1 cellular context compared by ENCODE assay signal in the genomic region with DNA sequence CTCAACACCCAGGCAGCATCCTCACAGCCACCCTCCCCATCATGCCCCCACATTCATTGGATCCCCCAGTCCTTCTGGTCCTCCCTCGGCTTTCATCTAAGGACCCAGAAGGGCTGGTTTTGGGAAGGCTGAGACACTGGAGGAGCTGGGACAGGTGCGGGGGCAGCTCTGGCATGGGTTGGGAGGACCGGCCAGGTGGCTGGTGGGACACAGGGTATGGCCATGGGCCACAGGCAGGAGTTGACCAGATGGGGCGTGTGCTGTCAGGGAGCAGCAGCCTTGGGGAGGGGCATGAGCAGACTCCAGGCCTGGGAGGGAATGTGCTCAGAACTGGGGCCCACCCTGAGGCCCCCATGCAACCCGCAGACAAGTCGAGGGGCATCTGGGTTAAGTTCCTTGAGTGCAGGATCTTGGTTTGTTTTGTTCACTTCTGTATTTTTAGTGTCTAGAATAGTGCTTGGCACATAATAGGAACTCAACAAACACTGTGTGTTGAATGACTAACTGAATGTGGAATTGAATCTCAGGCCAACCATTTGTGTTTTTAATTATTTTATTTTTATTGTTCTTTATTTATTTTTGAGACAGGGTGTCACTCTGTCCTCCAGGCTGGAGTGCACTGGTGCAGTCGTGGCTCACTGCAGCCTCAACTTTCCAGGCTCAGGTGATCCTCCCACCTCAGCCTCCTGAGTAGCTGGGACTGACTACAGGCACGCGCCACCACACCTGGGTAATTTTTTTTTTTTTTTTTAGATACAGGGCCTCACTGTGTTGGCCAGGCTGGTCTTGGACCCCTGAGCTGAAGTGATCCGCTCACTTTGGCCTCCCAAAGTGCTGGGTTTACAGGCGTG.
TF ChIP-seq lines count a peak whose summit lies in the region.

No MANE protein-coding gene starts in this region.

TF ChIP-seq in K562, 482 proteins besides CTCF, POLR2A, EP300 and RAD21:
- TF ChIP-seq POLR2G (IDR thresholded peaks at IDR 0.05; ENCODE audit: low read depth, low read length) = peak; percentile 77
- 0 out of 2 replicates have a peak, but pooled peaks have one; percentile 15 for TF ChIP-seq MYNN (IDR thresholded peaks at IDR 0.05)
- no peak for TF ChIP-seq MYNN (CRISPR knock-in tag; IDR thresholded peaks at IDR 0.05)
- TF ChIP-seq RBM25 (IDR thresholded peaks at IDR 0.05; ENCODE audit: low read depth, low read length, severe bottlenecking) = peak; percentile 37
- TF ChIP-seq, protein P1, sequence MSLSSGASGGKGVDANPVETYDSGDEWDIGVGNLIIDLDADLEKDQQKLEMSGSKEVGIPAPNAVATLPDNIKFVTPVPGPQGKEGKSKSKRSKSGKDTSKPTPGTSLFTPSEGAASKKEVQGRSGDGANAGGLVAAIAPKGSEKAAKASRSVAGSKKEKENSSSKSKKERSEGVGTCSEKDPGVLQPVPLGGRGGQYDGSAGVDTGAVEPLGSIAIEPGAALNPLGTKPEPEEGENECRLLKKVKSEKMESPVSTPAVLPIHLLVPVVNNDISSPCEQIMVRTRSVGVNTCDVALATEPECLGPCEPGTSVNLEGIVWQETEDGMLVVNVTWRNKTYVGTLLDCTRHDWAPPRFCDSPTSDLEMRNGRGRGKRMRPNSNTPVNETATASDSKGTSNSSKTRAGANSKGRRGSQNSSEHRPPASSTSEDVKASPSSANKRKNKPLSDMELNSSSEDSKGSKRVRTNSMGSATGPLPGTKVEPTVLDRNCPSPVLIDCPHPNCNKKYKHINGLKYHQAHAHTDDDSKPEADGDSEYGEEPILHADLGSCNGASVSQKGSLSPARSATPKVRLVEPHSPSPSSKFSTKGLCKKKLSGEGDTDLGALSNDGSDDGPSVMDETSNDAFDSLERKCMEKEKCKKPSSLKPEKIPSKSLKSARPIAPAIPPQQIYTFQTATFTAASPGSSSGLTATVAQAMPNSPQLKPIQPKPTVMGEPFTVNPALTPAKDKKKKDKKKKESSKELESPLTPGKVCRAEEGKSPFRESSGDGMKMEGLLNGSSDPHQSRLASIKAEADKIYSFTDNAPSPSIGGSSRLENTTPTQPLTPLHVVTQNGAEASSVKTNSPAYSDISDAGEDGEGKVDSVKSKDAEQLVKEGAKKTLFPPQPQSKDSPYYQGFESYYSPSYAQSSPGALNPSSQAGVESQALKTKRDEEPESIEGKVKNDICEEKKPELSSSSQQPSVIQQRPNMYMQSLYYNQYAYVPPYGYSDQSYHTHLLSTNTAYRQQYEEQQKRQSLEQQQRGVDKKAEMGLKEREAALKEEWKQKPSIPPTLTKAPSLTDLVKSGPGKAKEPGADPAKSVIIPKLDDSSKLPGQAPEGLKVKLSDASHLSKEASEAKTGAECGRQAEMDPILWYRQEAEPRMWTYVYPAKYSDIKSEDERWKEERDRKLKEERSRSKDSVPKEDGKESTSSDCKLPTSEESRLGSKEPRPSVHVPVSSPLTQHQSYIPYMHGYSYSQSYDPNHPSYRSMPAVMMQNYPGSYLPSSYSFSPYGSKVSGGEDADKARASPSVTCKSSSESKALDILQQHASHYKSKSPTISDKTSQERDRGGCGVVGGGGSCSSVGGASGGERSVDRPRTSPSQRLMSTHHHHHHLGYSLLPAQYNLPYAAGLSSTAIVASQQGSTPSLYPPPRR (CRISPR knock-in tag; IDR thresholded peaks at IDR 0.05; ENCODE audit: borderline replicate concordance) = no peak
- peak; percentile 73; the same call in 1 of the 2 replicates for TF ChIP-seq POLR2AphosphoS2 (IDR thresholded peaks at IDR 0.05; ENCODE audit: low read length)
- TF ChIP-seq PYGO2 (tag; IDR thresholded peaks at IDR 0.05) = no peak
- peak; percentile 50; the same call in 1 of the 2 replicates for TF ChIP-seq ZNF3 (CRISPR knock-in tag; IDR thresholded peaks at IDR 0.05)
